In genomic region chr3:142013331-142013730, GRCh38 we compare ENCODE assay signal across 22 cellular contexts.
"Had no signal": no experiment of that assay in that cellular context is flagged by ENCODE, and none has a peak within 500 bp of the region (broad histone marks: within the 10 kb centered on the region; RNA-seq: fewer than 3 reads in every experiment).

No MANE protein-coding gene starts in this region.

- H3K4me1 Mint-ChIP-seq: nephron progenitor cell had no signal

- DNase-seq: effector memory CD8-positive, alpha-beta T cell; foreskin melanocyte; heart left ventricle; hypothalamus; kidney glomerular epithelial cell; mesendoderm; naive B cell; nephron progenitor cell; psoas muscle; retina; right lobe of liver; spleen; stimulated activated CD4-positive, alpha-beta T cell treated with anti-CD3 and anti-CD28 coated beads, Interleukin-2, amount 100 ng/mL, for 24 hours; stimulated activated CD4-positive, alpha-beta T cell treated with anti-CD3 and anti-CD28 coated beads, Interleukin-4, amount 100 ng/mL, for 4 hours; stimulated activated naive B cell treated with anti-CD40 and anti-IgM and Interleukin-4, amounts not matched to agents 10 μg/mL and 1 μg/mL and 100 μg/mL, for 72 hours; stimulated activated naive CD8-positive, alpha-beta T cell treated with anti-CD3 and anti-CD28 coated beads, Interleukin-15, amount 100 ng/mL, for 72 hours; substantia nigra; upper lobe of left lung; uterus had no signal

- H3K27ac ChIP-seq: epithelial cell of prostate, psoas muscle, right lobe of liver, spleen, upper lobe of left lung had no signal

- H3K27me3 Mint-ChIP-seq: dendritic cell treated with granulocyte-macrophage colony-stimulating factor and Interleukin-4, amounts not matched to agents 40 ng/mL and 50 ng/mL, for 4 days; effector memory CD8-positive, alpha-beta T cell; naive B cell; stimulated activated naive B cell treated with anti-CD40 and anti-IgM and Interleukin-4, amounts not matched to agents 10 μg/mL and 1 μg/mL and 100 μg/mL, for 72 hours; stimulated activated naive CD8-positive, alpha-beta T cell treated with anti-CD3 and anti-CD28 coated beads, Interleukin-15, amount 100 ng/mL, for 72 hours had no signal

- H3K27ac Mint-ChIP-seq: dendritic cell treated with granulocyte-macrophage colony-stimulating factor and Interleukin-4, amounts not matched to agents 40 ng/mL and 50 ng/mL, for 4 days; effector memory CD8-positive, alpha-beta T cell; nephron progenitor cell; stimulated activated naive B cell treated with anti-CD40 and anti-IgM and Interleukin-4, amounts not matched to agents 10 μg/mL and 1 μg/mL and 100 μg/mL, for 72 hours; stimulated activated naive CD8-positive, alpha-beta T cell treated with anti-CD3 and anti-CD28 coated beads, Interleukin-15, amount 100 ng/mL, for 72 hours had no signal

- H3K4me1 ChIP-seq: right lobe of liver, spleen, upper lobe of left lung, uterus had no signal

- H3K36me3 Mint-ChIP-seq: naive B cell; stimulated activated naive B cell treated with anti-CD40 and anti-IgM and Interleukin-4, amounts not matched to agents 10 μg/mL and 1 μg/mL and 100 μg/mL, for 72 hours had no signal

- H3K4me3 ChIP-seq: heart left ventricle, psoas muscle, right lobe of liver, spleen, upper lobe of left lung, uterus had no signal

- H3K9me3 Mint-ChIP-seq: dendritic cell treated with granulocyte-macrophage colony-stimulating factor and Interleukin-4, amounts not matched to agents 40 ng/mL and 50 ng/mL, for 4 days; effector memory CD8-positive, alpha-beta T cell; stimulated activated naive B cell treated with anti-CD40 and anti-IgM and Interleukin-4, amounts not matched to agents 10 μg/mL and 1 μg/mL and 100 μg/mL, for 72 hours; stimulated activated naive CD8-positive, alpha-beta T cell treated with anti-CD3 and anti-CD28 coated beads, Interleukin-15, amount 100 ng/mL, for 72 hours had no signal

- H3K9me3 ChIP-seq: heart left ventricle, psoas muscle, right lobe of liver, spleen, upper lobe of left lung, uterus had no signal

- H3K36me3 ChIP-seq: heart left ventricle, right lobe of liver, upper lobe of left lung, uterus had no signal

- FAIRE-seq: islet of Langerhans had no signal

- H3K4me3 Mint-ChIP-seq: dendritic cell treated with granulocyte-macrophage colony-stimulating factor and Interleukin-4, amounts not matched to agents 40 ng/mL and 50 ng/mL, for 4 days; effector memory CD8-positive, alpha-beta T cell; naive B cell; nephron progenitor cell; stimulated activated naive B cell treated with anti-CD40 and anti-IgM and Interleukin-4, amounts not matched to agents 10 μg/mL and 1 μg/mL and 100 μg/mL, for 72 hours; stimulated activated naive CD8-positive, alpha-beta T cell treated with anti-CD3 and anti-CD28 coated beads, Interleukin-15, amount 100 ng/mL, for 72 hours had no signal

- H3K27me3 ChIP-seq: heart left ventricle, right lobe of liver, spleen, upper lobe of left lung, uterus had no signal

- ATAC-seq: effector memory CD8-positive, alpha-beta T cell; heart left ventricle; psoas muscle; right lobe of liver; stimulated activated naive B cell treated with anti-CD40 and anti-IgM and Interleukin-4, amounts not matched to agents 10 μg/mL and 1 μg/mL and 100 μg/mL, for 72 hours; stimulated activated naive CD8-positive, alpha-beta T cell treated with anti-CD3 and anti-CD28 coated beads, Interleukin-15, amount 100 ng/mL, for 72 hours had no signal
